ENCODE assay signal across 8 cellular contexts in genomic region chr1:21324368-21325137, GRCh38. TPM values are rescaled to one million over a fixed set of nuclear protein-coding genes. Genes with fewer than 3 reads are reported as not detected.
DNase-seq lines count a peak whose midpoint lies in the region; ATAC-seq and TF ChIP-seq lines count a peak whose summit lies in the region.

No MANE protein-coding gene starts in this region.

- peaks cover 58% of the 10 kb centered on the region for H4K20me1 ChIP-seq in DND-41 (ENCODE audit: insufficient read depth, low read length)

- no peak for TF ChIP-seq CTCF in DND-41 (IDR thresholded peaks at IDR 0.05; ENCODE audit: borderline replicate concordance, extremely low read depth, low read length, poor library complexity, severe bottlenecking)

- peak; percentile 72 for ATAC-seq in DND-41 (ENCODE audit: insufficient read depth, low read depth)
- ATAC-seq in HG03571 (IDR thresholded peaks at IDR 0.05; ENCODE audit: unreplicated experiment): no peak
- ATAC-seq in HG02973 (IDR thresholded peaks at IDR 0.05; ENCODE audit: unreplicated experiment): no peak

- H3K4me3 ChIP-seq in DND-41 (ENCODE audit: low read depth in 1 of 2, low read length in 2 of 2) (no peak overlapping the region), MG63 (no peak overlapping the region), ectodermal cell (ENCODE audit: insufficient read depth, low read depth, low read length) (no peak overlapping the region)

- H3K27ac ChIP-seq in DND-41 (ENCODE audit: low read length): no peak overlapping the region
- peak overlapping the region; percentile 64 for H3K27ac ChIP-seq in ectodermal cell (ENCODE audit: insufficient read depth, low read depth, low read length, poor library complexity, severe bottlenecking)

- H3K4me2 ChIP-seq in DND-41 (ENCODE audit: insufficient read depth, low read length): no peak overlapping the region

- H3K27me3 ChIP-seq in DND-41 (ENCODE audit: insufficient read depth, low read length, poor library complexity) (no peaks in the 10 kb centered on the region), MG63 (no peaks in the 10 kb centered on the region), ectodermal cell (ENCODE audit: control insufficient read depth, insufficient read depth, low read length, poor library complexity, severe bottlenecking) (no peaks in the 10 kb centered on the region)

- DNase-seq in DND-41 (peak; percentile 51), MG63 (peak; percentile 86), myocyte (ENCODE audit: low read depth) (peak; percentile 86)
- DNase-seq in activated CD4-positive, alpha-beta T cell treated with anti-CD3 and anti-CD28 coated beads, Interleukin-2, amount 50 U/mL, for 4 hours: peak; percentile 67 to 76
- DNase-seq in stimulated activated CD8-positive, alpha-beta memory T cell treated with anti-CD3 and anti-CD28 coated beads, Interleukin-7, amount 100 ng/mL, for 4 hours (ENCODE audit: low read depth in 2 of 2): peak; percentile 69 to 76

- H3K79me2 ChIP-seq in DND-41 (ENCODE audit: insufficient read depth, low read length): no peaks in the 10 kb centered on the region; the same call in none of the 2 replicates

- H3K9me3 ChIP-seq in DND-41 (ENCODE audit: insufficient read depth, low read length, severe bottlenecking) (no peaks in the 10 kb centered on the region), MG63 (no peaks in the 10 kb centered on the region), ectodermal cell (ENCODE audit: control insufficient read depth, low read length) (no peaks in the 10 kb centered on the region)

- H3K4me1 ChIP-seq in DND-41 (ENCODE audit: insufficient read depth, low read length) (no peaks in the 10 kb centered on the region), ectodermal cell (ENCODE audit: control insufficient read depth, insufficient read depth, low read length) (peaks cover 86% of the 10 kb centered on the region)

- WGBS in ectodermal cell, 2 experiments: 52 to 62% methylated on average over 14 of the region's 14 CpGs

- no peak overlapping the region for H2AFZ ChIP-seq in DND-41 (ENCODE audit: low read depth, low read length)

- 0 out of 2 replicates have a peak, but pooled peaks cover 4% of the 10 kb centered on the region for H3K36me3 ChIP-seq in DND-41 (ENCODE audit: insufficient read depth, low read length)
- H3K36me3 ChIP-seq in MG63: no peaks in the 10 kb centered on the region
- H3K36me3 ChIP-seq in ectodermal cell (ENCODE audit: control insufficient read depth, insufficient read depth, low read length): no peaks in the 10 kb centered on the region

- H3K9ac ChIP-seq in DND-41 (ENCODE audit: low read depth, low read length): no peak overlapping the region

RNA-seq across cellular contexts. Expression of gene ECE1, which starts 34.3 kb away (rescaled TPM):
- total RNA-seq in MG63 (2014; rRNA removed; shearing (Covaris generic); ENCODE audit: low replicate concordance): 10.5 and 11.4 TPM in 2 replicates
- polyA plus RNA-seq in ectodermal cell (2013, experiment 1 of 4): 43.3 TPM
- polyA plus RNA-seq in ectodermal cell (2013, experiment 2 of 4): 41.6 TPM
- 35.4 TPM for polyA plus RNA-seq in ectodermal cell (2013, experiment 3 of 4)
- 36.9 TPM for polyA plus RNA-seq in ectodermal cell (2013, experiment 4 of 4)
- 15.9 and 17.0 TPM in 2 replicates for total RNA-seq in myocyte
- polyA plus RNA-seq in myocyte (2012): 59.1 TPM
